Comparison of ENCODE assay signal across 1 cellular context in the genomic region with DNA sequence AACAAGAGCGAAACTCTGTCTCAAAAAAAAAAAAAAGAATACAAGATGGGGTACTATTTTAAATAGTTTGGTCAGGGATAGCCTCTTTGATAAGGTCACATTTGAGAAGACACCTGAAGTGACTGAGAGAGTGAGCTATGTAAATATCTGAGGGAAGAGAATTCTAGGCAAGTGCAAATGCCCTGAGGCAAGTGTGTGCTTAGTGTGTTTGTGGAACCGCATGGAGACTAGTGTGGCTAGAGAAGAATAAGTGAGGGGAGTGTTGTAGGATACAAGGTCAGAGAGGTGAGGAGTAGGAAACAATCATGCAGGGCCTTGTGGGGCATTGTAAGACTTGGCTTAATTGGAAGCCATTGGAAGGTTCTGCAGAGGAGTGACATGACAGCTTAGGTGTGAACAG.
TF ChIP-seq lines count a peak whose summit lies in the region.

No MANE protein-coding gene starts in this region.

TF ChIP-seq in H1, 55 proteins besides CTCF, POLR2A, EP300 and RAD21:
- no peak for TF ChIP-seq JUN (IDR thresholded peaks at IDR 0.05; ENCODE audit: low read depth, low read length)
- TF ChIP-seq FOSL1 (IDR thresholded peaks at IDR 0.05; ENCODE audit: insufficient read depth, low read depth, low read length), result no peak
- no peak for TF ChIP-seq RXRA (IDR thresholded peaks at IDR 0.05; ENCODE audit: insufficient read depth, low read depth, low read length)
- no peak for TF ChIP-seq HDAC2 (IDR thresholded peaks at IDR 0.05; ENCODE audit: borderline replicate concordance in 1 of 2, low read depth in 2 of 2, low read length in 2 of 2)
- no peak for TF ChIP-seq GTF2F1 (IDR thresholded peaks at IDR 0.05; ENCODE audit: borderline replicate concordance, low read depth, low read length)
- TF ChIP-seq YY1 (IDR thresholded peaks at IDR 0.05; ENCODE audit: low read depth, low read length), result no peak
- TF ChIP-seq BCL11A (IDR thresholded peaks at IDR 0.05; ENCODE audit: low read depth in 2 of 2, low read length in 2 of 2), result no peak
